In genomic region chr10:91340613-91341362, GRCh38 we compare ENCODE assay signal across 8 cellular contexts.
DNase-seq lines count a peak whose midpoint lies in the region; ATAC-seq, FAIRE-seq and TF ChIP-seq lines count a peak whose summit lies in the region.
"Had no signal": no experiment of that assay in that cellular context is flagged by ENCODE, and none has a peak within 500 bp of the region (broad histone marks: within the 10 kb centered on the region; RNA-seq: fewer than 3 reads in every experiment).

No MANE protein-coding gene starts in this region.

- DNase-seq in HTR-8/SVneo (ENCODE audit: insufficient read length, low spot score) (peak; percentile 52), RCC 7860 (ENCODE audit: low spot score) (peak; percentile 79), foreskin fibroblast (peak; percentile 93 to 97), smooth muscle cell (lab: John Stamatoyannopoulos, UW; ENCODE audit: unreplicated experiment) (no peak)
- DNase-seq in CD4-positive, alpha-beta memory T cell: no peak

- CTCF ChIA-PET in CD4-positive, alpha-beta memory T cell (lab: Charles Lee; ENCODE audit: partially characterized antibody): no interaction called here

- no peak overlapping the region for H3K4me3 Mint-ChIP-seq in CD4-positive, alpha-beta memory T cell

- H3K36me3 ChIP-seq in smooth muscle cell (ENCODE audit: low read depth): no peaks in the 10 kb centered on the region
- H3K36me3 ChIP-seq in CD4-positive, alpha-beta memory T cell (ENCODE audit: insufficient read depth, low read length): no peaks in the 10 kb centered on the region
- H3K36me3 ChIP-seq: ascending aorta had no signal

- peak overlapping the region; percentile 61 for H3K4me2 ChIP-seq in smooth muscle cell

- H3K36me3 Mint-ChIP-seq in CD4-positive, alpha-beta memory T cell: no peaks in the 10 kb centered on the region

- peaks cover 0 to 2% (median 0%) of the 10 kb centered on the region in 8 donors for H3K9me3 Mint-ChIP-seq in CD4-positive, alpha-beta memory T cell

- H3K27me3 Mint-ChIP-seq in CD4-positive, alpha-beta memory T cell: no peaks in the 10 kb centered on the region

- WGBS in smooth muscle cell (ENCODE audit: low lambda C conversion rate): 45% methylated on average over 8 of the region's 8 CpGs

- H3K27ac Mint-ChIP-seq in CD4-positive, alpha-beta memory T cell: no peak overlapping the region

- no peaks in the 10 kb centered on the region for H4K20me1 ChIP-seq in smooth muscle cell (ENCODE audit: low read depth)

- H3F3A ChIP-seq in smooth muscle cell (ENCODE audit: low read depth): peaks cover 16% of the 10 kb centered on the region

- TF ChIP-seq CTCF in foreskin fibroblast (IDR thresholded peaks at IDR 0.05; ENCODE audit: low read depth, low read length) (no peak), smooth muscle cell (IDR thresholded peaks at IDR 0.05; ENCODE audit: borderline replicate concordance, insufficient read depth, poor library complexity, severe bottlenecking) (no peak)

- POLR2A ChIA-PET in CD4-positive, alpha-beta memory T cell (lab: Charles Lee; ENCODE audit: partially characterized antibody): no interaction called here

- intact Hi-C loops in CD4-positive, alpha-beta memory T cell (cut with micrococcal nuclease): no loop called here

- peaks cover 0 to 5% (median 0%) of the 10 kb centered on the region in 4 donors for H3K4me1 Mint-ChIP-seq in CD4-positive, alpha-beta memory T cell

- ATAC-seq in HG02981 (IDR thresholded peaks at IDR 0.05; ENCODE audit: unreplicated experiment) (no peak), GM21528 (IDR thresholded peaks at IDR 0.05; ENCODE audit: low FRiP score, unreplicated experiment) (no peak)

- no peaks in the 10 kb centered on the region for H3K4me1 ChIP-seq in smooth muscle cell (ENCODE audit: low read depth)
- H3K4me1 ChIP-seq in CD4-positive, alpha-beta memory T cell (ENCODE audit: insufficient read depth, low read length): no peaks in the 10 kb centered on the region
- H3K4me1 ChIP-seq: ascending aorta had no signal

- no peak overlapping the region for H3K9ac ChIP-seq in smooth muscle cell (ENCODE audit: low read depth)

- FAIRE-seq in HTR-8/SVneo (lab: Jason Lieb, UNC): no peak
- FAIRE-seq in RCC 7860 (lab: Jason Lieb, UNC): peak; percentile 51

- H2AFZ ChIP-seq in smooth muscle cell (ENCODE audit: low read depth): peak overlapping the region; percentile 4

- no peaks in the 10 kb centered on the region for H3K9me3 ChIP-seq in smooth muscle cell (replicated peaks; ENCODE audit: low read depth)
- H3K9me3 ChIP-seq in CD4-positive, alpha-beta memory T cell (ENCODE audit: control insufficient read depth in 1 of 2, low read length in 2 of 2): no peaks in the 10 kb centered on the region
- H3K9me3 ChIP-seq: ascending aorta had no signal

- peak overlapping the region; percentile 80 for H3K27ac ChIP-seq in smooth muscle cell (ENCODE audit: low read depth)
- no peak overlapping the region for H3K27ac ChIP-seq in CD4-positive, alpha-beta memory T cell (ENCODE audit: low read depth, low read length)

- H3K4me3 ChIP-seq in foreskin fibroblast (ENCODE audit: low read depth in 1 of 2, low read length in 2 of 2) (no peak overlapping the region), smooth muscle cell (no peak overlapping the region)
- no peak overlapping the region for H3K4me3 ChIP-seq in CD4-positive, alpha-beta memory T cell (ENCODE audit: low read length in 2 of 2)
- H3K4me3 ChIP-seq: ascending aorta had no signal

- H3K27me3 ChIP-seq in smooth muscle cell (ENCODE audit: low read depth): no peaks in the 10 kb centered on the region
- no peaks in the 10 kb centered on the region for H3K27me3 ChIP-seq in CD4-positive, alpha-beta memory T cell (ENCODE audit: insufficient read depth, low read length)
- H3K27me3 ChIP-seq: ascending aorta had no signal

- no peaks in the 10 kb centered on the region for H3K79me2 ChIP-seq in smooth muscle cell (ENCODE audit: low read depth)

Comparison
In these comparisons a context has a peak if more than half of its experiments do, and no peak if none do; other contexts are left out.
1. DNase-seq: peak in HTR-8/SVneo (single experiment), RCC 7860 (single experiment) and foreskin fibroblast (2 of 2); none in smooth muscle cell (single experiment) and CD4-positive, alpha-beta memory T cell (0 of 5).